ENCODE assay signal across 2 cellular contexts in genomic region chr14:69760810-69761209, GRCh38.
TF ChIP-seq lines count a peak whose summit lies in the region.

No MANE protein-coding gene starts in this region.

TF ChIP-seq in HepG2, 621 proteins besides CTCF, POLR2A, EP300 and RAD21 (continues in another document):
- TF ChIP-seq PBX2 (CRISPR knock-in tag; IDR thresholded peaks at IDR 0.05): no peak
- TF ChIP-seq ZFP36 (IDR thresholded peaks at IDR 0.05; ENCODE audit: borderline replicate concordance, low read depth, low read length, partially characterized antibody): no peak
- no peak for TF ChIP-seq NKX3-1 (CRISPR knock-in tag; IDR thresholded peaks at IDR 0.05)
- TF ChIP-seq ZNF609 (CRISPR knock-in tag; IDR thresholded peaks at IDR 0.05; ENCODE audit: borderline replicate concordance): no peak
- no peak for TF ChIP-seq SCMH1 (CRISPR knock-in tag; IDR thresholded peaks at IDR 0.05; ENCODE audit: borderline replicate concordance)
- no peak for TF ChIP-seq ZNF746 (CRISPR knock-in tag; IDR thresholded peaks at IDR 0.05)
- no peak for TF ChIP-seq RORA (CRISPR knock-in tag; IDR thresholded peaks at IDR 0.05)
- no peak for TF ChIP-seq SOX6 (IDR thresholded peaks at IDR 0.05)
- TF ChIP-seq SOX6 (CRISPR knock-in tag; IDR thresholded peaks at IDR 0.05): no peak
- TF ChIP-seq ARID5B (CRISPR knock-in tag; IDR thresholded peaks at IDR 0.05): no peak
- TF ChIP-seq ZNF549 (CRISPR knock-in tag; IDR thresholded peaks at IDR 0.05): no peak
- no peak for TF ChIP-seq RFX5 (IDR thresholded peaks at IDR 0.05; ENCODE audit: low read depth, low read length)
- no peak for TF ChIP-seq ZFP36L1 (CRISPR knock-in tag; IDR thresholded peaks at IDR 0.05)
- no peak for TF ChIP-seq ZNF589 (CRISPR knock-in tag; conservative IDR thresholded peaks at IDR 0.05)
- no peak for TF ChIP-seq RFX3 (CRISPR knock-in tag; IDR thresholded peaks at IDR 0.05)
- no peak for TF ChIP-seq TAF1 (CRISPR knock-in tag; IDR thresholded peaks at IDR 0.05)
- TF ChIP-seq CREB1 (IDR thresholded peaks at IDR 0.05): no peak
- no peak for TF ChIP-seq CREB1 (CRISPR knock-in tag; IDR thresholded peaks at IDR 0.05)
- TF ChIP-seq CCDC6 (CRISPR knock-in tag; IDR thresholded peaks at IDR 0.05): no peak

TF ChIP-seq in endothelial cell of umbilical vein, 7 proteins besides CTCF, POLR2A, EP300 and RAD21:
- TF ChIP-seq EZH2 (IDR thresholded peaks at IDR 0.05; ENCODE audit: borderline replicate concordance, low read depth, low read length, severe bottlenecking): no peak
- TF ChIP-seq FOS (IDR thresholded peaks at IDR 0.05; ENCODE audit: borderline replicate concordance, insufficient read depth, low read length): peak; percentile 90
- peak; percentile 77 for TF ChIP-seq JUN (IDR thresholded peaks at IDR 0.05; ENCODE audit: borderline replicate concordance, insufficient read depth, insufficient read length, low read depth)
- peak; percentile 61 for TF ChIP-seq POLR2AphosphoS5 (IDR thresholded peaks at IDR 0.05; ENCODE audit: insufficient read depth, low read depth, low read length)
- peak; percentile 77 for TF ChIP-seq GATA2 (IDR thresholded peaks at IDR 0.05; ENCODE audit: insufficient read depth, insufficient read length, low read depth, low read length)
- no peak for TF ChIP-seq MYC (IDR thresholded peaks at IDR 0.05; ENCODE audit: low read depth, low read length)
- no peak for TF ChIP-seq MAX (IDR thresholded peaks at IDR 0.05; ENCODE audit: insufficient read depth, insufficient read length)
